In the genomic region with DNA sequence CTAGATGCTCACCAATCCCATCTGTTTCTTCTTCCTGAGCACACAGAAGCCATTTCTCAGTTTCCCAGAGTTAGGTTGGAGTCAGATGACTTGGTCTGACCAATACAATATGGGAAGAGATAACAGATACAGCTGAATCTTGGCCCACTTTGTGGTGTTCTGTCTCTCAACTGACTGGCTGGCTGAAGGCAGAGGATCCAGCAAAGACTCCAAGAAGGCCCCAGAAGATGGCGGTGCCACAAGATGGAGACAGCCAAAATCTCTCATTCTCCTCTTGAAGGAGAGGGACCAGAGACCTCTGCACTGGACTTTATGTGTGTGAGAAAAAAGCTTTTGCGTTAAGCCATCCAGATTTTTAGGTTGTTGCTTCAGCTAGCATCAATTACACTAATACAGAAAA, we compare ENCODE assay signal across 1 cellular context.
TF ChIP-seq lines count a peak whose summit lies in the region.

No MANE protein-coding gene starts in this region.

TF ChIP-seq in K562, 482 proteins besides CTCF, POLR2A, EP300 and RAD21:
- TF ChIP-seq NFYB (IDR thresholded peaks at IDR 0.05; ENCODE audit: extremely low read depth, insufficient read length) (no peak), BCL6 (CRISPR knock-in tag; IDR thresholded peaks at IDR 0.05) (no peak), YY1 (IDR thresholded peaks at IDR 0.05; ENCODE audit: borderline replicate concordance in 1 of 3, control insufficient read depth in 1 of 3, extremely low read depth in 1 of 3, insufficient read depth in 3 of 3, insufficient read length in 1 of 3, insufficient replicate concordance in 2 of 3, low read depth in 1 of 3, low read length in 2 of 3) (peak in 1 of 3 experiments; percentile 68), ZKSCAN3 (CRISPR knock-in tag; IDR thresholded peaks at IDR 0.05) (no peak), TBL1XR1 (IDR thresholded peaks at IDR 0.05; ENCODE audit: low read length in 2 of 2) (no peak)
- TF ChIP-seq, protein P1, sequence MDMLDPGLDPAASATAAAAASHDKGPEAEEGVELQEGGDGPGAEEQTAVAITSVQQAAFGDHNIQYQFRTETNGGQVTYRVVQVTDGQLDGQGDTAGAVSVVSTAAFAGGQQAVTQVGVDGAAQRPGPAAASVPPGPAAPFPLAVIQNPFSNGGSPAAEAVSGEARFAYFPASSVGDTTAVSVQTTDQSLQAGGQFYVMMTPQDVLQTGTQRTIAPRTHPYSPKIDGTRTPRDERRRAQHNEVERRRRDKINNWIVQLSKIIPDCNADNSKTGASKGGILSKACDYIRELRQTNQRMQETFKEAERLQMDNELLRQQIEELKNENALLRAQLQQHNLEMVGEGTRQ (CRISPR knock-in tag; IDR thresholded peaks at IDR 0.05) = peak; percentile 32
